Comparison of ENCODE assay signal across 8 cellular contexts in genomic region chr7:5554287-5554785, GRCh38. TPM values are rescaled to one million over a fixed set of nuclear protein-coding genes. Genes with fewer than 3 reads are reported as not detected.
DNase-seq lines count a peak whose midpoint lies in the region; ATAC-seq and TF ChIP-seq lines count a peak whose summit lies in the region.
"Had no signal": no experiment of that assay in that cellular context is flagged by ENCODE, and none has a peak within 500 bp of the region (broad histone marks: within the 10 kb centered on the region; RNA-seq: fewer than 3 reads in every experiment).

No MANE protein-coding gene starts in this region.

- intact Hi-C loops in head of caudate nucleus (cut with DNase I): no loop called here

- peaks cover 27% of the 10 kb centered on the region for H3K4me1 Mint-ChIP-seq in WTC11

- peak overlapping the region; percentile 43 for H3K4me3 Mint-ChIP-seq in WTC11

- peaks cover 8% of the 10 kb centered on the region for H3K4me1 ChIP-seq in smooth muscle cell (ENCODE audit: low read depth)

- ATAC-seq in WTC11 (no peak), GM18907 (IDR thresholded peaks at IDR 0.05; ENCODE audit: unreplicated experiment) (no peak)
- ATAC-seq: activated T-cell treated with anti-CD3 and anti-CD28 coated beads, Interleukin-2, amount 50 U/mL, for 72 hours had no signal

- no peak overlapping the region for H3K27ac Mint-ChIP-seq in WTC11
- H3K27ac Mint-ChIP-seq: activated T-cell treated with anti-CD3 and anti-CD28 coated beads, Interleukin-2, amount 50 U/mL, for 72 hours had no signal

- no peaks in the 10 kb centered on the region for H3K36me3 ChIP-seq in smooth muscle cell (ENCODE audit: low read depth)

- peak overlapping the region; percentile 87 for H3K4me2 ChIP-seq in smooth muscle cell

- H2AFZ ChIP-seq in smooth muscle cell (ENCODE audit: low read depth): no peak overlapping the region

- H3K36me3 Mint-ChIP-seq in WTC11: no peaks in the 10 kb centered on the region

- no peaks in the 10 kb centered on the region for H3K27me3 Mint-ChIP-seq in WTC11 (ENCODE audit: low read depth)

- no peak for TF ChIP-seq CTCF in GM12875 (IDR thresholded peaks at IDR 0.05; ENCODE audit: borderline replicate concordance, insufficient read depth, low read depth, low read length)
- no peak for TF ChIP-seq CTCF in WTC11 (IDR thresholded peaks at IDR 0.05)
- TF ChIP-seq CTCF in smooth muscle cell (IDR thresholded peaks at IDR 0.05; ENCODE audit: borderline replicate concordance, insufficient read depth, poor library complexity, severe bottlenecking): no peak

- no peak overlapping the region for H3K9ac ChIP-seq in smooth muscle cell (ENCODE audit: low read depth)

- CTCF ChIA-PET in WTC11 (lab: Charles Lee): interaction anchor here (0.7 to 1.5 kb wide), 2 partner anchors 60 to 111 kb away, joined by 3 to 5 read pairs; no protein-coding TSS in a partner anchor

- H3K27ac ChIP-seq in smooth muscle cell (ENCODE audit: low read depth): peak overlapping the region; percentile 27

- H3K4me3 ChIP-seq in GM12875 (ENCODE audit: low read depth, low read length): peak overlapping the region; percentile 66
- H3K4me3 ChIP-seq in smooth muscle cell: no peak overlapping the region

- POLR2A ChIA-PET in WTC11 (lab: Charles Lee): interaction anchor here (0.6 kb wide), 1 partner anchor 111 kb away, joined by 3 read pairs; no protein-coding TSS in a partner anchor

- 83% methylated on average over 9 of the region's 9 CpGs for WGBS in smooth muscle cell (ENCODE audit: low lambda C conversion rate)

- H3F3A ChIP-seq in smooth muscle cell (ENCODE audit: low read depth): peaks cover 38% of the 10 kb centered on the region

- no peaks in the 10 kb centered on the region for H4K20me1 ChIP-seq in smooth muscle cell (ENCODE audit: low read depth)

- H3K9me3 ChIP-seq in smooth muscle cell (replicated peaks; ENCODE audit: low read depth): no peaks in the 10 kb centered on the region

- H3K79me2 ChIP-seq in smooth muscle cell (ENCODE audit: low read depth): no peaks in the 10 kb centered on the region

- no peaks in the 10 kb centered on the region for H3K9me3 Mint-ChIP-seq in WTC11
- H3K9me3 Mint-ChIP-seq: activated T-cell treated with anti-CD3 and anti-CD28 coated beads, Interleukin-2, amount 50 U/mL, for 72 hours had no signal

- H3K27me3 ChIP-seq in smooth muscle cell (ENCODE audit: low read depth): no peaks in the 10 kb centered on the region

- DNase-seq in WTC11 (ENCODE audit: low spot score) (no peak), iPS-NIHi11 (ENCODE audit: low spot score) (peak; percentile 7), smooth muscle cell (lab: John Stamatoyannopoulos, UW; ENCODE audit: unreplicated experiment) (no peak), NCI-H1092 treated with DMSO at 0.1 percent for 48 hours (lab: John Stamatoyannopoulos, UW) (no peak), head of caudate nucleus (no peak)
- DNase-seq: activated T-cell treated with anti-CD3 and anti-CD28 coated beads, Interleukin-2, amount 50 U/mL, for 72 hours had no signal

TF ChIP-seq in WTC11, 78 proteins besides CTCF, POLR2A, EP300 and RAD21:
- TF ChIP-seq FOXJ3 (CRISPR knock-in tag; IDR thresholded peaks at IDR 0.05; ENCODE audit: borderline replicate concordance) (no peak), GTF2I (CRISPR knock-in tag; conservative IDR thresholded peaks at IDR 0.05) (peak; percentile 91; the same call in 1 of the 2 replicates)

RNA-seq across cellular contexts. Expression of gene ACTB, which starts 23.9 kb away (rescaled TPM):
- 4,967 to 5,221 TPM (median 5,193 TPM) in 3 replicates for total RNA-seq in WTC11 (2021)
- 4,583 and 5,789 TPM in 2 replicates for total RNA-seq in smooth muscle cell
- polyA plus RNA-seq in smooth muscle cell: 15,841 and 17,804 TPM in 2 replicates

RNA-seq across cellular contexts. Expression of gene FSCN1, which starts 38.3 kb away (rescaled TPM):
- total RNA-seq in WTC11 (2021): 459 to 481 TPM (median 480 TPM) in 3 replicates
- total RNA-seq in smooth muscle cell: 307 and 324 TPM in 2 replicates
- 312 and 336 TPM in 2 replicates for polyA plus RNA-seq in smooth muscle cell

RNA-seq across cellular contexts. Expression of gene FBXL18, which starts 40.7 kb away (rescaled TPM):
- total RNA-seq in WTC11 (2021): 18.9 to 22.0 TPM (median 21.8 TPM) in 3 replicates
- total RNA-seq in smooth muscle cell: 4.2 and 11.0 TPM in 2 replicates
- 3.6 and 8.5 TPM in 2 replicates for polyA plus RNA-seq in smooth muscle cell
